Comparison of ENCODE assay signal across 31 cellular contexts in the genomic region with DNA sequence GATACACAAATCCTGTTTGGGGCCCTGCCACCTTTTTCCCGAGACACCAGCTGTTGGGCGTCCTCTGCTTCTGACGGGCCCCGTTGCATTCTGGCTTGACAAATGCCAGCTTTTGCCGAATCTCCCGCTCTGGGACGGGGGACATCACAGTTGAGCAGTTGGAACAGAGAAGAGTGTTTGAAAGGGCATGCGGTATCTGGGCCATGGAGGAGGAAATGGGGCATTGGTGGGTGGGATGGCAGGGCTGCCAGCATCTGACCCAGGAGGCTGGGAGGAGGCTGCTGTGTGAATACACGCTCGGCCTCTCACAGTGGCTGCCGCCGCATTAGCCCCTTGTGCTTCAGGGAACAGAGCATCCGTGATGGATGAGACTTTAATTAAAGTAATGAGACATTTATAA.
"Had no signal": no experiment of that assay in that cellular context is flagged by ENCODE, and none has a peak within 500 bp of the region (broad histone marks: within the 10 kb centered on the region; RNA-seq: fewer than 3 reads in every experiment).

No MANE protein-coding gene starts in this region.

- H3K36me3 ChIP-seq: heart left ventricle, left ventricle myocardium inferior, neutrophil, ovary, stomach, thyroid gland, transverse colon, upper lobe of left lung had no signal

- DNase-seq: heart left ventricle; hypothalamus; immature natural killer cell; kidney; left ventricle myocardium inferior; mesendoderm; midbrain; mucosa of descending colon; occipital lobe; ovary; right cardiac atrium; stimulated activated CD4-positive, alpha-beta T cell treated with anti-CD3 and anti-CD28 coated beads, Interleukin-12 subunit alpha, Interleukin-12 subunit beta, amount 100 ng/mL, for 4 hours; stimulated activated CD4-positive, alpha-beta T cell treated with anti-CD3 and anti-CD28 coated beads, Interleukin-15, amount 100 ng/mL, for 24 hours; stimulated activated CD4-positive, alpha-beta T cell treated with anti-CD3 and anti-CD28 coated beads, Interleukin-2, amount 100 ng/mL, for 24 hours; stimulated activated CD4-positive, alpha-beta T cell treated with anti-CD3 and anti-CD28 coated beads, Interleukin-4, amount 100 ng/mL, for 1 hour; stimulated activated naive B cell treated with anti-CD40 and anti-IgM and Interleukin-4, amounts not matched to agents 10 μg/mL and 1 μg/mL and 100 μg/mL, for 72 hours; stimulated activated naive CD8-positive, alpha-beta T cell treated with anti-CD3 and anti-CD28 coated beads, Interleukin-15, Interleukin-2, amounts not matched to agents 100 U/mL and 50 U/mL, for 24 hours; stomach; testis; thyroid gland; transverse colon; upper lobe of left lung had no signal

- H3K36me3 Mint-ChIP-seq: immature natural killer cell; naive thymus-derived CD8-positive, alpha-beta T cell; stimulated activated naive B cell treated with anti-CD40 and anti-IgM and Interleukin-4, amounts not matched to agents 10 μg/mL and 1 μg/mL and 100 μg/mL, for 72 hours had no signal

- H3K27me3 ChIP-seq: heart left ventricle, ovary, stomach, testis, thyroid gland, transverse colon, upper lobe of left lung had no signal

- H3K27me3 Mint-ChIP-seq: naive thymus-derived CD8-positive, alpha-beta T cell had no signal

- H3K27ac ChIP-seq: left ventricle myocardium inferior, neutrophil, ovary, skin epidermis, stomach, testis, thyroid gland, transverse colon, upper lobe of left lung had no signal

- ATAC-seq: heart left ventricle; mucosa of descending colon; naive thymus-derived CD8-positive, alpha-beta T cell; right cardiac atrium; sciatic nerve; stimulated activated naive B cell treated with anti-CD40 and anti-IgM and Interleukin-4, amounts not matched to agents 10 μg/mL and 1 μg/mL and 100 μg/mL, for 72 hours; stimulated activated naive CD8-positive, alpha-beta T cell treated with anti-CD3 and anti-CD28 coated beads, Interleukin-15, Interleukin-2, amounts not matched to agents 100 U/mL and 50 U/mL, for 24 hours had no signal

- H3K9me3 Mint-ChIP-seq: immature natural killer cell; neural crest cell; stimulated activated naive B cell treated with anti-CD40 and anti-IgM and Interleukin-4, amounts not matched to agents 10 μg/mL and 1 μg/mL and 100 μg/mL, for 72 hours had no signal

- H3K4me3 Mint-ChIP-seq: immature natural killer cell; naive thymus-derived CD8-positive, alpha-beta T cell; nephron; neural crest cell; stimulated activated naive B cell treated with anti-CD40 and anti-IgM and Interleukin-4, amounts not matched to agents 10 μg/mL and 1 μg/mL and 100 μg/mL, for 72 hours had no signal

- H3K9me3 ChIP-seq: heart left ventricle, left ventricle myocardium inferior, mucosa of descending colon, neutrophil, ovary, stomach, testis, thyroid gland, transverse colon, upper lobe of left lung had no signal

- FAIRE-seq: islet of Langerhans, kidney had no signal

- H3K27ac Mint-ChIP-seq: nephron; progenitor cell of endocrine pancreas; stimulated activated naive B cell treated with anti-CD40 and anti-IgM and Interleukin-4, amounts not matched to agents 10 μg/mL and 1 μg/mL and 100 μg/mL, for 72 hours had no signal

- H3K4me3 ChIP-seq: heart left ventricle, left ventricle myocardium inferior, lung, mucosa of descending colon, ovary, skin epidermis, stomach, testis, thyroid gland, transverse colon, upper lobe of left lung had no signal
